In the genomic region with DNA sequence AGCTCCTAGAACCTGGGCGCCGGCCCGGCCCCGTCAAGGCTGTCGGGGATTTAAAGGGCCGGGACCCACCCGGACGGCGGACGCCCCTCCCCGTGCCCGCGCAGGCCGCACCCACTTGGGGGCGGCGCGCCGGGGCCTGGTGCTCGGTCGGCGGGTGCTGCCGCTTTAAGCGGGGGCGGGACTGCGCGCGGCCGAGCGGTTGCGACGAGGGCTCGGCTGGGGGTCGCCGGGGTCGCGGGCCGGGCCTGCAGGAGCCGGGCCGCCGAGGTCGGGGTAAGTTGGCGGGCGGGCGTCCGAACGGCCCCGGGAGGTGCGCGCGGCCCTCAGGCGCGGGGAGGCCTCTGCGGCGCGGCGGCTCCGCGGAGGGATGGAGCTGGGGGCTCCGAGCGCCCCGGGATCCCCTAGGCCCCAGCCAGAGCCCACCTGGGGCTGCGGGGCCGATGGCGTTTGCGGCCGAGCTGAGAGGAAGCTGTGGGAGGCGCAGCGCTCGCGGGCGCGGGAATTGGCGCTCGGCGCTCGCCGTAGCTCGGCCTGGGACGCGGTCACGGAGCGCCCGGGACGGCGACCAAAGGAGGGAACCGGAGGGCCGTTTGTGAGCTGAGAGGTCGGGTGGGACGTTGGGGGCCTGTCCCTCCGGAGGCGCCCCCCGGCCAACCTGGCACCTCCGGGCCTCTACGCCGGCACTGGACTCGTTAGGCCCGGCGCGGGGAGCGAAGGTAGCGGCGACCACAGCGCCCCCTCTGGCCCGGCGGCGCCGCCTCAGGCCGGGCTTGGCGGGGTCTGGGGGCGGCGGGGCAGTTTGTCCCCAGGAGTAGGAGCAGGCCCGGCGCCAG, we compare ENCODE assay signal across 8 cellular contexts. TPM values are rescaled to one million over a fixed set of nuclear protein-coding genes. Genes with fewer than 3 reads are reported as not detected.
DNase-seq lines count a peak whose midpoint lies in the region; ATAC-seq and TF ChIP-seq lines count a peak whose summit lies in the region.

A gene (plus strand): TSS at position 168 of the 833 bp plus-strand sequence. CDS start 2,619 bp downstream, outside the sequence.

- peak within 1 kb of the TSS; percentile 88 for H3K4me3 Mint-ChIP-seq in activated naive CD8-positive, alpha-beta T cell treated with anti-CD3 and anti-CD28 coated beads, Interleukin-2, amount 50 U/mL, for 24 hours
- peak within 1 kb of the TSS; percentile 92 for H3K4me3 Mint-ChIP-seq in type B pancreatic cell

- peaks cover 20% of the 10 kb centered on the region for H3K36me3 ChIP-seq in cardiac muscle cell

- no peaks in the 10 kb centered on the region for H3K9me3 Mint-ChIP-seq in activated naive CD8-positive, alpha-beta T cell treated with anti-CD3 and anti-CD28 coated beads, Interleukin-2, amount 50 U/mL, for 24 hours
- H3K9me3 Mint-ChIP-seq in type B pancreatic cell, result no peaks in the 10 kb centered on the region

- peaks cover 3% of the 10 kb centered on the region for H3K4me1 ChIP-seq in cardiac muscle cell (ENCODE audit: low read depth)

- DNase-seq in EL, result peak; percentile 67
- peak; percentile 45 for DNase-seq in Jurkat, Clone E6-1 (ENCODE audit: low read depth, low spot score)
- DNase-seq in activated naive CD8-positive, alpha-beta T cell treated with anti-CD3 and anti-CD28 coated beads, Interleukin-2, amount 50 U/mL, for 24 hours, result peak; percentile 81
- peak; percentile 84 to 90 for DNase-seq in cardiac muscle cell (ENCODE audit: low read depth in 1 of 2, low spot score in 1 of 2)
- DNase-seq in pons (ENCODE audit: low spot score), result peak; percentile 27
- peak; percentile 91 for DNase-seq in type B pancreatic cell (ENCODE audit: extremely low spot score, unreplicated experiment)

- ATAC-seq in GM21529 (IDR thresholded peaks at IDR 0.05; ENCODE audit: unreplicated experiment) (peak; percentile 65), SK-N-SH treated with all-trans-retinoic acid at 6 μM for 48 hours (peak; percentile 90)
- ATAC-seq in activated naive CD8-positive, alpha-beta T cell treated with anti-CD3 and anti-CD28 coated beads, Interleukin-2, amount 50 U/mL, for 24 hours, result peak; percentile 80

- TF ChIP-seq CTCF in cardiac muscle cell (IDR thresholded peaks at IDR 0.05; ENCODE audit: low read depth, low read length) (peak; percentile 67), type B pancreatic cell (conservative IDR thresholded peaks at IDR 0.05) (peak; percentile 99)

- no peaks in the 10 kb centered on the region for H3K27me3 ChIP-seq in cardiac muscle cell

- peak within 1 kb of the TSS; percentile 94 for H3K27ac ChIP-seq in cardiac muscle cell

- no peaks in the 10 kb centered on the region for H3K9me3 ChIP-seq in cardiac muscle cell (ENCODE audit: low read depth)

- peak within 1 kb of the TSS; percentile 89 for H3K27ac Mint-ChIP-seq in activated naive CD8-positive, alpha-beta T cell treated with anti-CD3 and anti-CD28 coated beads, Interleukin-2, amount 50 U/mL, for 24 hours
- H3K27ac Mint-ChIP-seq in type B pancreatic cell, result peak within 1 kb of the TSS; percentile 85

- H3K4me1 Mint-ChIP-seq in activated naive CD8-positive, alpha-beta T cell treated with anti-CD3 and anti-CD28 coated beads, Interleukin-2, amount 50 U/mL, for 24 hours, result peaks cover 21% of the 10 kb centered on the region
- peaks cover 4% of the 10 kb centered on the region for H3K4me1 Mint-ChIP-seq in type B pancreatic cell (ENCODE audit: unreplicated experiment)

- H3K36me3 Mint-ChIP-seq in activated naive CD8-positive, alpha-beta T cell treated with anti-CD3 and anti-CD28 coated beads, Interleukin-2, amount 50 U/mL, for 24 hours (ENCODE audit: low read depth), result peaks cover 24% of the 10 kb centered on the region
- peaks cover 7% of the 10 kb centered on the region for H3K36me3 Mint-ChIP-seq in type B pancreatic cell

- H3K27me3 Mint-ChIP-seq in activated naive CD8-positive, alpha-beta T cell treated with anti-CD3 and anti-CD28 coated beads, Interleukin-2, amount 50 U/mL, for 24 hours, result peaks cover 10% of the 10 kb centered on the region
- peaks cover 11% of the 10 kb centered on the region for H3K27me3 Mint-ChIP-seq in type B pancreatic cell

- peak within 1 kb of the TSS; percentile 99 for H3K4me3 ChIP-seq in Jurkat, Clone E6-1 (ENCODE audit: low read length)
- H3K4me3 ChIP-seq in cardiac muscle cell, result peak within 1 kb of the TSS; percentile 79

TF ChIP-seq in SK-N-SH treated with all-trans-retinoic acid at 6 μM for 48 hours, 23 proteins besides CTCF, POLR2A, EP300 and RAD21:
- TF ChIP-seq, protein P1, sequence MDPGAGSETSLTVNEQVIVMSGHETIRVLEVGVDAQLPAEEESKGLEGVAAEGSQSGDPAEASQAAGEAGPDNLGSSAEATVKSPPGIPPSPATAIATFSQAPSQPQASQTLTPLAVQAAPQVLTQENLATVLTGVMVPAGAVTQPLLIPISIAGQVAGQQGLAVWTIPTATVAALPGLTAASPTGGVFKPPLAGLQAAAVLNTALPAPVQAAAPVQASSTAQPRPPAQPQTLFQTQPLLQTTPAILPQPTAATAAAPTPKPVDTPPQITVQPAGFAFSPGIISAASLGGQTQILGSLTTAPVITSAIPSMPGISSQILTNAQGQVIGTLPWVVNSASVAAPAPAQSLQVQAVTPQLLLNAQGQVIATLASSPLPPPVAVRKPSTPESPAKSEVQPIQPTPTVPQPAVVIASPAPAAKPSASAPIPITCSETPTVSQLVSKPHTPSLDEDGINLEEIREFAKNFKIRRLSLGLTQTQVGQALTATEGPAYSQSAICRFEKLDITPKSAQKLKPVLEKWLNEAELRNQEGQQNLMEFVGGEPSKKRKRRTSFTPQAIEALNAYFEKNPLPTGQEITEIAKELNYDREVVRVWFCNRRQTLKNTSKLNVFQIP (CRISPR knock-in tag; IDR thresholded peaks at IDR 0.05; ENCODE audit: borderline replicate concordance, low read depth), result 0 out of 2 replicates have a peak, but pooled peaks have one; percentile 48
- TF ChIP-seq, protein P2, sequence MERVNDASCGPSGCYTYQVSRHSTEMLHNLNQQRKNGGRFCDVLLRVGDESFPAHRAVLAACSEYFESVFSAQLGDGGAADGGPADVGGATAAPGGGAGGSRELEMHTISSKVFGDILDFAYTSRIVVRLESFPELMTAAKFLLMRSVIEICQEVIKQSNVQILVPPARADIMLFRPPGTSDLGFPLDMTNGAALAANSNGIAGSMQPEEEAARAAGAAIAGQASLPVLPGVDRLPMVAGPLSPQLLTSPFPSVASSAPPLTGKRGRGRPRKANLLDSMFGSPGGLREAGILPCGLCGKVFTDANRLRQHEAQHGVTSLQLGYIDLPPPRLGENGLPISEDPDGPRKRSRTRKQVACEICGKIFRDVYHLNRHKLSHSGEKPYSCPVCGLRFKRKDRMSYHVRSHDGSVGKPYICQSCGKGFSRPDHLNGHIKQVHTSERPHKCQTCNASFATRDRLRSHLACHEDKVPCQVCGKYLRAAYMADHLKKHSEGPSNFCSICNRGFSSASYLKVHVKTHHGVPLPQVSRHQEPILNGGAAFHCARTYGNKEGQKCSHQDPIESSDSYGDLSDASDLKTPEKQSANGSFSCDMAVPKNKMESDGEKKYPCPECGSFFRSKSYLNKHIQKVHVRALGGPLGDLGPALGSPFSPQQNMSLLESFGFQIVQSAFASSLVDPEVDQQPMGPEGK (CRISPR knock-in tag; IDR thresholded peaks at IDR 0.05; ENCODE audit: borderline replicate concordance), result peak; percentile 53; the same call in 1 of the 2 replicates
- no peak for TF ChIP-seq ZNF565 (CRISPR knock-in tag; conservative IDR thresholded peaks at IDR 0.05; ENCODE audit: low read depth)
TF ChIP-seq in SK-N-SH treated with all-trans-retinoic acid at 6 μM for 48 hours: peak in this region for 2.

RNA-seq across cellular contexts. Expression of the gene that starts here (rescaled TPM):
- polyA plus RNA-seq in Jurkat, Clone E6-1 (2012; ENCODE audit: insufficient read depth, insufficient read length), result 28.8 TPM
- total RNA-seq in cardiac muscle cell (23.7 and 39.4 TPM in 2 replicates), type B pancreatic cell (ENCODE audit: low replicate concordance) (45.0 and 65.7 TPM in 2 replicates)
- 9.0 and 9.6 TPM in 2 replicates for polyA plus RNA-seq in cardiac muscle cell

Comparison
In these comparisons a context has a peak if more than half of its experiments do, and no peak if none do; other contexts are left out.
1. Peak in every context shown above with its lines: DNase-seq, ATAC-seq, H3K4me3 ChIP-seq and H3K27ac ChIP-seq.
2. DNase-seq: peak in every context shown above with its lines; median percentile 91 in type B pancreatic cell; 87 in cardiac muscle cell; 81 in activated naive CD8-positive, alpha-beta T cell treated with anti-CD3 and anti-CD28 coated beads, Interleukin-2, amount 50 U/mL, for 24 hours; 67 in EL; 45 in Jurkat, Clone E6-1; 27 in pons.